18 cellular contexts compared by ENCODE assay signal in genomic region chr2:22867921-22868320, GRCh38.
"Had no signal": no experiment of that assay in that cellular context is flagged by ENCODE, and none has a peak within 500 bp of the region (broad histone marks: within the 10 kb centered on the region; RNA-seq: fewer than 3 reads in every experiment).

No MANE protein-coding gene starts in this region.

- DNase-seq: central memory CD4-positive, alpha-beta T cell; effector memory CD4-positive, alpha-beta T cell; esophagus squamous epithelium; foreskin fibroblast; head of caudate nucleus; hippocampal formation; islet precursor cell; left colon; mesendoderm; naive thymus-derived CD8-positive, alpha-beta T cell; posterior cingulate gyrus; small intestine; stimulated activated CD4-positive, alpha-beta T cell treated with anti-CD3 and anti-CD28 coated beads, Interleukin-12 subunit alpha, Interleukin-12 subunit beta, amount 100 ng/mL, for 4 hours; stimulated activated naive CD4-positive, alpha-beta T cell treated with Interleukin-2 at 50 U/mL for 16 hours; trophoblast cell; uterus had no signal

- H3K4me3 ChIP-seq: esophagus squamous epithelium, right atrium auricular region, uterus had no signal

- H3K36me3 Mint-ChIP-seq: naive thymus-derived CD8-positive, alpha-beta T cell had no signal

- H3K27ac Mint-ChIP-seq: naive thymus-derived CD8-positive, alpha-beta T cell had no signal

- H3K4me1 Mint-ChIP-seq: naive thymus-derived CD8-positive, alpha-beta T cell; neural crest cell had no signal

- ATAC-seq: left colon; naive thymus-derived CD8-positive, alpha-beta T cell had no signal

- H3K4me3 Mint-ChIP-seq: naive thymus-derived CD8-positive, alpha-beta T cell; neural crest cell had no signal
